In the genomic region with DNA sequence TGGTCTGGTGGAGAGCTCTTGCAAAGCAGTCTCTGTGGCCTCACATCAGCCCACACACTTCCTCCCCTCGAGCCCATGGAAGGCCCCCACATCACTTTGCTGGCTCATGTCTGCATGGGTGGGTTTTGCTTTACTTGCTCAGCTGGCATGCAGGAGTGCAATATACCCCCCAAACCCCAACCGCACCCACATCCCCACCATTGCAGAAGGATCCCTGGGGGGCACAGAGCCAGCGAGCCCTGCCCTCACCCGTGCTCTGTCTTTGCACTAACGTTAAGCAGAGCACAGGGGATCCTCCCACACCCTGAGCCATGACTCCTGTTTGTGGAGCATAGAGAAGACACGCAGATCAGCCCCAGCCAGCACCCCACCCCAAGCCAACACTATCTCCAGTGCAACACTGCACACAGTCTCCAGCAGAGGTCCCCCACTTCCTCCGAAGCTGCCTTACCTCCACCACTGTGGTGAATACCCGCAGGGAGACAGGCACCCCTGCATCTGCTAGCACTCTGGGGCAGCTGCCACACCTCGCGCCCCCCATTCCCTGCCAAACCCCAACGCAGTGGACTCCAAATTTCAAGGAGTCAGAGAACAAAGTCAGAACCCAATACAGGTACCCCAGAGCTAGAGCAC, we compare ENCODE assay signal across 35 cellular contexts.
DNase-seq lines count a peak whose midpoint lies in the region; ATAC-seq, FAIRE-seq and TF ChIP-seq lines count a peak whose summit lies in the region.
"Had no signal": no experiment of that assay in that cellular context is flagged by ENCODE, and none has a peak within 500 bp of the region (broad histone marks: within the 10 kb centered on the region; RNA-seq: fewer than 3 reads in every experiment).

No MANE protein-coding gene starts in this region.

- TF ChIP-seq RAD21 in HepG2 (CRISPR knock-in tag; IDR thresholded peaks at IDR 0.05) = no peak

- in situ Hi-C loops in HepG2 (cut with HindIII; ENCODE audit: extremely low pct_ligation_motif_present, low pct_unique_long_range_greater_than_20kb) = no loop called here

- H3K79me2 ChIP-seq in HepG2 (ENCODE audit: insufficient read depth, low read length) = no peaks in the 10 kb centered on the region
- H3K79me2 ChIP-seq: hepatocyte had no signal

- BruUV-seq in HepG2 (replicated peaks; lab: Mats Ljungman, UMichigan) = no TSS peak

- no peaks in the 10 kb centered on the region for H3K4me1 Mint-ChIP-seq in endodermal cell
- H3K4me1 Mint-ChIP-seq: activated naive CD8-positive, alpha-beta T cell treated with anti-CD3 and anti-CD28 coated beads, Interleukin-2, amount 10 ng/mL, durations not matched to agents 7 days and 5 days; mesothelial cell of epicardium; naive B cell had no signal

- H3K9ac ChIP-seq in HepG2 (ENCODE audit: insufficient read depth, low read depth, low read length) = no peak overlapping the region
- H3K9ac ChIP-seq in endodermal cell (ENCODE audit: extremely low read depth, low read length, poor library complexity, severe bottlenecking) = no peak overlapping the region
- H3K9ac ChIP-seq: SK-N-SH had no signal

- WGBS in HepG2 (ENCODE audit: low lambda C conversion rate) = 12% methylated on average over 10 of the region's 11 CpGs
- WGBS in right lobe of liver (ENCODE audit: insufficient coverage, low coverage, low lambda C conversion rate, missing lambda C conversion rate) = 40% methylated on average over 1 of the region's 11 CpGs
- 89 to 100% methylated on average over 3 to 11 of the region's 11 CpGs for WGBS in endodermal cell (ENCODE audit: insufficient coverage in 1 of 2, insufficient read length in 1 of 2), 2 experiments

- H4K20me1 ChIP-seq in HepG2 (ENCODE audit: insufficient read depth, low read length) = no peaks in the 10 kb centered on the region

- no peak for FAIRE-seq in HepG2 (lab: Jason Lieb, UNC)
- FAIRE-seq: A204.1, astrocyte, islet of Langerhans had no signal

- H3K36me3 Mint-ChIP-seq in endodermal cell (ENCODE audit: low read depth) = no peaks in the 10 kb centered on the region
- H3K36me3 Mint-ChIP-seq: activated naive CD8-positive, alpha-beta T cell treated with anti-CD3 and anti-CD28 coated beads, Interleukin-2, amount 10 ng/mL, durations not matched to agents 7 days and 5 days; CD8-positive, alpha-beta T cell; mesothelial cell of epicardium had no signal

- peaks cover 20% of the 10 kb centered on the region for H3K9me3 Mint-ChIP-seq in endodermal cell

- no peak overlapping the region for H2AFZ ChIP-seq in HepG2 (ENCODE audit: low read length)
- H2AFZ ChIP-seq: hepatocyte had no signal

- H3K27me3 ChIP-seq in HepG2 (ENCODE audit: control insufficient read depth in 1 of 2, insufficient read depth in 2 of 2, low read length in 2 of 2) (no peaks in the 10 kb centered on the region), right lobe of liver (no peaks in the 10 kb centered on the region), endodermal cell (ENCODE audit: control insufficient read depth, insufficient read depth, low read length, poor library complexity, severe bottlenecking) (no peaks in the 10 kb centered on the region)
- H3K27me3 ChIP-seq: gastrocnemius medialis, hepatocyte, uterus had no signal

- no peak overlapping the region for H3K4me3 Mint-ChIP-seq in endodermal cell
- H3K4me3 Mint-ChIP-seq: activated naive CD8-positive, alpha-beta T cell treated with anti-CD3 and anti-CD28 coated beads, Interleukin-2, amount 10 ng/mL, durations not matched to agents 7 days and 5 days; CD8-positive, alpha-beta T cell; mesothelial cell of epicardium; naive B cell; stimulated activated naive CD8-positive, alpha-beta T cell treated with anti-CD3 and anti-CD28 coated beads, Interleukin-15, Interleukin-2, amounts not matched to agents 100 ng/mL and 50 ng/mL, for 24 hours; T-helper 1 cell treated with Interleukin-12 subunit alpha and Interleukin-12 subunit beta and Interleukin-4 antibody, amounts not matched to agents 30 μg/mL and 1 μg/mL, for 36 hours had no signal

- peaks cover 77% of the 10 kb centered on the region for H3K9me3 ChIP-seq in HepG2 (ENCODE audit: low read length)
- H3K9me3 ChIP-seq in right lobe of liver = no peaks in the 10 kb centered on the region
- H3K9me3 ChIP-seq in endodermal cell (ENCODE audit: control insufficient read depth, low read length) = peaks cover 24% of the 10 kb centered on the region
- H3K9me3 ChIP-seq: gastrocnemius medialis, uterus had no signal

- no peak for DNase-seq in HepG2 (ENCODE audit: low spot score)
- DNase-seq in right lobe of liver = no peak
- DNase-seq in RPMI7951 (ENCODE audit: low read depth) = peak; percentile 24
- DNase-seq in endodermal cell = peak; percentile 63
- DNase-seq in NCI-H1092 (lab: John Stamatoyannopoulos, UW) = no peak
- no peak for DNase-seq in coronary artery (ENCODE audit: low spot score)
- DNase-seq: activated CD4-positive, alpha-beta T cell treated with anti-CD3 and anti-CD28 coated beads for 4 hours; activated CD8-positive, alpha-beta memory T cell treated with anti-CD3 and anti-CD28 coated beads for 24 hours; activated effector memory CD4-positive, alpha-beta T cell treated with anti-CD3 and anti-CD28 coated beads, Interleukin-2, amount 50 U/mL, for 16 hours; activated naive CD8-positive, alpha-beta T cell treated with anti-CD3 and anti-CD28 coated beads, Interleukin-2, amount 10 ng/mL, durations not matched to agents 7 days and 5 days; AML-193; CD8-positive, alpha-beta T cell; central memory CD4-positive, alpha-beta T cell; DMS 273 treated with DMSO at 0.1 percent for 48 hours; gastrocnemius medialis; left ventricle myocardium superior; naive B cell; NCI-H1417; NCI-H2029 treated with DMSO at 0.1 percent for 48 hours; NCI-H2227 treated with DMSO at 0.1 percent for 48 hours; NCI-H69; occipital lobe; SK-N-SH; uterus had no signal

- no peaks in the 10 kb centered on the region for H3K27me3 Mint-ChIP-seq in endodermal cell (ENCODE audit: insufficient read depth)
- H3K27me3 Mint-ChIP-seq: activated naive CD8-positive, alpha-beta T cell treated with anti-CD3 and anti-CD28 coated beads, Interleukin-2, amount 10 ng/mL, durations not matched to agents 7 days and 5 days; naive B cell; stimulated activated naive CD8-positive, alpha-beta T cell treated with anti-CD3 and anti-CD28 coated beads, Interleukin-15, Interleukin-2, amounts not matched to agents 100 ng/mL and 50 ng/mL, for 24 hours had no signal

- TF ChIP-seq CTCF in HepG2 (CRISPR knock-in tag; IDR thresholded peaks at IDR 0.05) = peak; percentile 34; the same call in 1 of the 2 replicates
- no peak for TF ChIP-seq CTCF in right lobe of liver (IDR thresholded peaks at IDR 0.05)
- TF ChIP-seq CTCF in endodermal cell (conservative IDR thresholded peaks at IDR 0.05) = peak; percentile 60
- TF ChIP-seq CTCF in coronary artery (IDR thresholded peaks at IDR 0.05) = no peak

- TF ChIP-seq POLR2A in HepG2 (IDR thresholded peaks at IDR 0.05; ENCODE audit: insufficient read depth in 1 of 2, low read depth in 2 of 2, low read length in 2 of 2) (no peak), right lobe of liver (IDR thresholded peaks at IDR 0.05) (no peak)

- no peak overlapping the region for H3K27ac ChIP-seq in HepG2 (ENCODE audit: extremely low read length, insufficient read depth, low read length)
- no peak overlapping the region for H3K27ac ChIP-seq in right lobe of liver
- H3K27ac ChIP-seq in endodermal cell (ENCODE audit: low read depth, low read length) = no peak overlapping the region
- no peak overlapping the region for H3K27ac ChIP-seq in coronary artery
- H3K27ac ChIP-seq: gastrocnemius medialis, hepatocyte, thoracic aorta, uterus had no signal

- H3K4me1 ChIP-seq in HepG2 (ENCODE audit: insufficient read depth, low read length) (no peaks in the 10 kb centered on the region), right lobe of liver (no peaks in the 10 kb centered on the region), endodermal cell (ENCODE audit: control insufficient read depth, insufficient read depth, low read length) (no peaks in the 10 kb centered on the region)
- H3K4me1 ChIP-seq: gastrocnemius medialis, uterus had no signal

- CTCF ChIA-PET in HepG2 (lab: Yijun Ruan, JAX; ENCODE audit: low intra/inter-chr PET ratio, low total read pairs) = no interaction called here

- no peaks in the 10 kb centered on the region for H3K36me3 ChIP-seq in HepG2 (replicated peaks in 1 of 2; ENCODE audit: control insufficient read depth in 1 of 2, insufficient read depth in 2 of 2, low read length in 2 of 2)
- H3K36me3 ChIP-seq in right lobe of liver = no peaks in the 10 kb centered on the region
- H3K36me3 ChIP-seq in endodermal cell (ENCODE audit: control insufficient read depth, insufficient read depth, low read length) = no peaks in the 10 kb centered on the region
- H3K36me3 ChIP-seq: gastrocnemius medialis, thoracic aorta, uterus had no signal

- ATAC-seq in HepG2 (peak; percentile 77), right lobe of liver (no peak), HG02588 (IDR thresholded peaks at IDR 0.05; ENCODE audit: unreplicated experiment) (no peak), GM18873 (IDR thresholded peaks at IDR 0.05; ENCODE audit: low FRiP score, unreplicated experiment) (no peak)
- ATAC-seq: CD8-positive, alpha-beta T cell; gastrocnemius medialis; HCT116; left ventricle myocardium superior had no signal

- TF ChIP-seq EP300 in HepG2 (IDR thresholded peaks at IDR 0.05; ENCODE audit: low read depth in 2 of 2, low read length in 2 of 2) (no peak), HepG2 (CRISPR knock-in tag; IDR thresholded peaks at IDR 0.05; ENCODE audit: borderline replicate concordance) (no peak)

- no peak overlapping the region for H3K4me2 ChIP-seq in HepG2 (ENCODE audit: low read depth, low read length)
- H3K4me2 ChIP-seq: hepatocyte, SK-N-SH had no signal

- H3K4me3 ChIP-seq in HepG2 (replicated peaks in 1 of 3; ENCODE audit: insufficient read depth in 1 of 3, low read depth in 2 of 3, low read length in 3 of 3) = no peak overlapping the region
- H3K4me3 ChIP-seq in right lobe of liver = no peak overlapping the region
- H3K4me3 ChIP-seq in endodermal cell (ENCODE audit: low read length) = no peak overlapping the region
- H3K4me3 ChIP-seq in coronary artery = no peak overlapping the region
- H3K4me3 ChIP-seq: gastrocnemius medialis, hepatocyte, thoracic aorta, uterus had no signal

- intact Hi-C loops in HepG2 (cut with micrococcal nuclease; ENCODE audit: unreplicated experiment) (no loop called here), right lobe of liver (cut with DNase I) (no loop called here)

- no peak overlapping the region for H3K27ac Mint-ChIP-seq in endodermal cell
- H3K27ac Mint-ChIP-seq: activated naive CD8-positive, alpha-beta T cell treated with anti-CD3 and anti-CD28 coated beads, Interleukin-2, amount 10 ng/mL, durations not matched to agents 7 days and 5 days; CD8-positive, alpha-beta T cell; mesothelial cell of epicardium; stimulated activated naive CD8-positive, alpha-beta T cell treated with anti-CD3 and anti-CD28 coated beads, Interleukin-15, Interleukin-2, amounts not matched to agents 100 ng/mL and 50 ng/mL, for 24 hours; T-helper 1 cell treated with Interleukin-12 subunit alpha and Interleukin-12 subunit beta and Interleukin-4 antibody, amounts not matched to agents 30 μg/mL and 1 μg/mL, for 36 hours had no signal

- POLR2A ChIA-PET in HepG2 (lab: Yijun Ruan, JAX) = no interaction called here

TF ChIP-seq in HepG2, 621 proteins besides CTCF, POLR2A, EP300 and RAD21:
- no peak for TF ChIP-seq ZNF839 (CRISPR knock-in tag; IDR thresholded peaks at IDR 0.05; ENCODE audit: borderline replicate concordance)
- TF ChIP-seq STAG1 (CRISPR knock-in tag; IDR thresholded peaks at IDR 0.05) = peak; percentile 35

Comparison
In these comparisons a context has a peak if more than half of its experiments do, and no peak if none do; other contexts are left out.
1. CTCF ChIP-seq: peak in HepG2 (single experiment) and endodermal cell (single experiment); none in right lobe of liver (0 of 4) and coronary artery (single experiment).
2. DNase-seq: peak in RPMI7951 (single experiment) and endodermal cell (single experiment); none in HepG2 (single experiment), right lobe of liver (0 of 3), NCI-H1092 (single experiment) and coronary artery (single experiment).